Comparison of ENCODE assay signal across 25 cellular contexts in genomic region chr11:39784873-39785272, GRCh38.
"Had no signal": no experiment of that assay in that cellular context is flagged by ENCODE, and none has a peak within 500 bp of the region (broad histone marks: within the 10 kb centered on the region; RNA-seq: fewer than 3 reads in every experiment).

No MANE protein-coding gene starts in this region.

- H3K9me3 ChIP-seq: lower lobe of right lung, neutrophil, ovary, right atrium auricular region, right lobe of liver, thoracic aorta, tibial artery, upper lobe of right lung had no signal

- H3K4me3 Mint-ChIP-seq: immature natural killer cell; naive thymus-derived CD8-positive, alpha-beta T cell; nephron; neural crest cell; stimulated activated naive CD8-positive, alpha-beta T cell treated with anti-CD3 and anti-CD28 coated beads, Interleukin-15, Interleukin-2, amounts not matched to agents 100 ng/mL and 50 ng/mL, for 24 hours had no signal

- ATAC-seq: naive thymus-derived CD8-positive, alpha-beta T cell had no signal

- H3K27ac Mint-ChIP-seq: immature natural killer cell; naive thymus-derived CD8-positive, alpha-beta T cell; nephron; progenitor cell of endocrine pancreas; stimulated activated naive CD8-positive, alpha-beta T cell treated with anti-CD3 and anti-CD28 coated beads, Interleukin-15, Interleukin-2, amounts not matched to agents 100 ng/mL and 50 ng/mL, for 24 hours had no signal

- H3K4me1 ChIP-seq: lower lobe of right lung, right atrium auricular region, right lobe of liver, suprapubic skin, tibial artery, upper lobe of right lung had no signal

- H3K27ac ChIP-seq: lower lobe of right lung, neutrophil, ovary, right atrium auricular region, right lobe of liver, skin epidermis, suprapubic skin, thoracic aorta, tibial artery, upper lobe of right lung had no signal

- H3K36me3 Mint-ChIP-seq: immature natural killer cell; naive thymus-derived CD8-positive, alpha-beta T cell had no signal

- H3K9me3 Mint-ChIP-seq: nephron, neural crest cell had no signal

- H3K36me3 ChIP-seq: lower lobe of right lung, neutrophil, ovary, right atrium auricular region, right lobe of liver, suprapubic skin, thoracic aorta, tibial artery, upper lobe of right lung had no signal

- DNase-seq: immature natural killer cell; lower lobe of right lung; mammary epithelial cell; mesenchymal stem cell; naive thymus-derived CD8-positive, alpha-beta T cell; occipital lobe; ovary; right lobe of liver; stimulated activated CD4-positive, alpha-beta T cell treated with anti-CD3 and anti-CD28 coated beads, Interleukin-12 subunit alpha, Interleukin-12 subunit beta, amount 100 ng/mL, for 4 hours; stimulated activated CD4-positive, alpha-beta T cell treated with anti-CD3 and anti-CD28 coated beads, Interleukin-15, amount 100 ng/mL, for 24 hours; stimulated activated CD4-positive, alpha-beta T cell treated with anti-CD3 and anti-CD28 coated beads, Interleukin-2, amount 100 ng/mL, for 24 hours; stimulated activated CD4-positive, alpha-beta T cell treated with anti-CD3 and anti-CD28 coated beads, Interleukin-4, amount 100 ng/mL, for 1 hour; stimulated activated naive CD4-positive, alpha-beta T cell; tibial artery; trophoblast cell; upper lobe of right lung had no signal

- H3K4me1 Mint-ChIP-seq: immature natural killer cell; naive thymus-derived CD8-positive, alpha-beta T cell; nephron; neural crest cell had no signal

- H3K4me3 ChIP-seq: lower lobe of right lung, ovary, right atrium auricular region, right lobe of liver, skin epidermis, suprapubic skin, thoracic aorta, tibial artery, upper lobe of right lung had no signal

- H3K27me3 Mint-ChIP-seq: naive thymus-derived CD8-positive, alpha-beta T cell; progenitor cell of endocrine pancreas; stimulated activated naive CD8-positive, alpha-beta T cell treated with anti-CD3 and anti-CD28 coated beads, Interleukin-15, Interleukin-2, amounts not matched to agents 100 ng/mL and 50 ng/mL, for 24 hours had no signal

- H3K27me3 ChIP-seq: neutrophil, ovary, right atrium auricular region, right lobe of liver, suprapubic skin, tibial artery, upper lobe of right lung had no signal
